Comparison of ENCODE assay signal across 1 cellular context in the genomic region with DNA sequence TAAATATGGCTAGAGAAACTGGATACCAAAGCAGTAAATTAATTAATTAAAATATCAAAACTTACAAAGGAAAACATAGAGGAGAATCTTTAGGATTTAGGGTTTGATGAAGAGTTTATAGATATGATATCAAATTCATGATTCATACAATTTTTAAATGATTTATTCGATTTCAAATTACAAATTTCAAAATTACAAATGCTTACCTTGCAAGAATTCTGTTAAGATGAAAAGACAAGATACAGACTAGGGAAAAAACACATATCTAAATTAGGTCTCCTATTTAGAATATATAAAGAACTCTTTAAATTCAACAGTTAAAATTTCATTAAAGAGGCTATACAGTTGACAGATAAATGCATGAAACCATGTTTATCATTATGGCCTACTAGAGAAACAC.
TF ChIP-seq lines count a peak whose summit lies in the region.

No MANE protein-coding gene starts in this region.

TF ChIP-seq in HepG2, 621 proteins besides CTCF, POLR2A, EP300 and RAD21 (continued from another document):
- TF ChIP-seq, protein P1, sequence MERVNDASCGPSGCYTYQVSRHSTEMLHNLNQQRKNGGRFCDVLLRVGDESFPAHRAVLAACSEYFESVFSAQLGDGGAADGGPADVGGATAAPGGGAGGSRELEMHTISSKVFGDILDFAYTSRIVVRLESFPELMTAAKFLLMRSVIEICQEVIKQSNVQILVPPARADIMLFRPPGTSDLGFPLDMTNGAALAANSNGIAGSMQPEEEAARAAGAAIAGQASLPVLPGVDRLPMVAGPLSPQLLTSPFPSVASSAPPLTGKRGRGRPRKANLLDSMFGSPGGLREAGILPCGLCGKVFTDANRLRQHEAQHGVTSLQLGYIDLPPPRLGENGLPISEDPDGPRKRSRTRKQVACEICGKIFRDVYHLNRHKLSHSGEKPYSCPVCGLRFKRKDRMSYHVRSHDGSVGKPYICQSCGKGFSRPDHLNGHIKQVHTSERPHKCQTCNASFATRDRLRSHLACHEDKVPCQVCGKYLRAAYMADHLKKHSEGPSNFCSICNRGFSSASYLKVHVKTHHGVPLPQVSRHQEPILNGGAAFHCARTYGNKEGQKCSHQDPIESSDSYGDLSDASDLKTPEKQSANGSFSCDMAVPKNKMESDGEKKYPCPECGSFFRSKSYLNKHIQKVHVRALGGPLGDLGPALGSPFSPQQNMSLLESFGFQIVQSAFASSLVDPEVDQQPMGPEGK (CRISPR knock-in tag; IDR thresholded peaks at IDR 0.05): no peak
- TF ChIP-seq MBD4 (IDR thresholded peaks at IDR 0.05; ENCODE audit: borderline replicate concordance, low read length): no peak
- no peak for TF ChIP-seq ZNF768 (CRISPR knock-in tag; IDR thresholded peaks at IDR 0.05)
- TF ChIP-seq NR2C2 (CRISPR knock-in tag; IDR thresholded peaks at IDR 0.05; ENCODE audit: borderline replicate concordance): no peak
TF ChIP-seq in HepG2: peak in this region for 2.
